ENCODE assay signal across 21 cellular contexts in genomic region chr1:29410476-29410875, GRCh38.
DNase-seq lines count a peak whose midpoint lies in the region; ATAC-seq and TF ChIP-seq lines count a peak whose summit lies in the region.
"Had no signal": no experiment of that assay in that cellular context is flagged by ENCODE, and none has a peak within 500 bp of the region (broad histone marks: within the 10 kb centered on the region; RNA-seq: fewer than 3 reads in every experiment).

No MANE protein-coding gene starts in this region.

- no peaks in the 10 kb centered on the region for H3K27me3 ChIP-seq in endodermal cell (ENCODE audit: control insufficient read depth, insufficient read depth, low read length, poor library complexity, severe bottlenecking)
- H3K27me3 ChIP-seq: colonic mucosa had no signal

- no peak for TF ChIP-seq CTCF in endodermal cell (conservative IDR thresholded peaks at IDR 0.05)

- no peaks in the 10 kb centered on the region for H3K9me3 ChIP-seq in endodermal cell (ENCODE audit: control insufficient read depth, low read length)
- H3K9me3 ChIP-seq: colonic mucosa had no signal

- ATAC-seq in GM21825 (IDR thresholded peaks at IDR 0.05; ENCODE audit: unreplicated experiment), result no peak
- ATAC-seq: K562 had no signal

- H3K4me1 ChIP-seq in endodermal cell (ENCODE audit: control insufficient read depth, insufficient read depth, low read length), result no peaks in the 10 kb centered on the region
- H3K4me1 ChIP-seq: colonic mucosa had no signal

- no peak overlapping the region for H3K4me3 ChIP-seq in endodermal cell (ENCODE audit: low read length)
- H3K4me3 ChIP-seq: colonic mucosa, K562 had no signal

- DNase-seq in DMS53 (lab: John Stamatoyannopoulos, UW) (peak; percentile 98), NCI-H1694 (lab: John Stamatoyannopoulos, UW) (peak; percentile 58), NCI-H510A treated with DMSO at 0.1 percent for 48 hours (lab: John Stamatoyannopoulos, UW) (peak; percentile 83), endodermal cell (peak; percentile 36), pons (ENCODE audit: low spot score) (no peak)
- DNase-seq in activated T-cell treated with anti-CD3 and anti-CD28 coated beads, Interleukin-2, amount 50 U/mL, for 24 hours, result no peak
- no peak for DNase-seq in stimulated activated naive CD4-positive, alpha-beta T cell (lab: John Stamatoyannopoulos, UW)
- DNase-seq: activated CD4-positive, CD25-positive, alpha-beta regulatory T cell; activated effector memory CD4-positive, alpha-beta T cell treated with anti-CD3 and anti-CD28 coated beads, Interleukin-2, amount 50 U/mL, for 16 hours; aorta; CD4-positive, alpha-beta memory T cell; colonic mucosa; erythroblast; GF-D8; immature natural killer cell; mesenchymal stem cell; NCI-H1048; stimulated activated CD4-positive, alpha-beta T cell treated with anti-CD3 and anti-CD28 coated beads, Interleukin-15, amount 100 ng/mL, for 24 hours had no signal

- H3K27me3 Mint-ChIP-seq in endodermal cell (ENCODE audit: insufficient read depth), result peaks cover 6% of the 10 kb centered on the region
- peaks cover 25% of the 10 kb centered on the region for H3K27me3 Mint-ChIP-seq in activated T-cell treated with anti-CD3 and anti-CD28 coated beads, Interleukin-2, amount 50 U/mL, for 24 hours

- H3K36me3 Mint-ChIP-seq in endodermal cell (ENCODE audit: low read depth), result no peaks in the 10 kb centered on the region
- no peaks in the 10 kb centered on the region for H3K36me3 Mint-ChIP-seq in activated T-cell treated with anti-CD3 and anti-CD28 coated beads, Interleukin-2, amount 50 U/mL, for 24 hours (ENCODE audit: low read depth)
- H3K36me3 Mint-ChIP-seq: CD4-positive, alpha-beta memory T cell; immature natural killer cell had no signal

- no peak overlapping the region for H3K4me3 Mint-ChIP-seq in endodermal cell
- no peak overlapping the region for H3K4me3 Mint-ChIP-seq in activated T-cell treated with anti-CD3 and anti-CD28 coated beads, Interleukin-2, amount 50 U/mL, for 24 hours
- H3K4me3 Mint-ChIP-seq: CD4-positive, alpha-beta memory T cell; immature natural killer cell; nephron had no signal

- no peak overlapping the region for H3K27ac Mint-ChIP-seq in endodermal cell
- H3K27ac Mint-ChIP-seq in activated T-cell treated with anti-CD3 and anti-CD28 coated beads, Interleukin-2, amount 50 U/mL, for 24 hours, result no peak overlapping the region
- H3K27ac Mint-ChIP-seq: CD4-positive, alpha-beta memory T cell; immature natural killer cell; nephron had no signal

- H3K9me3 Mint-ChIP-seq in endodermal cell, result peaks cover 4% of the 10 kb centered on the region
- H3K9me3 Mint-ChIP-seq in activated T-cell treated with anti-CD3 and anti-CD28 coated beads, Interleukin-2, amount 50 U/mL, for 24 hours, result no peaks in the 10 kb centered on the region
- H3K9me3 Mint-ChIP-seq: immature natural killer cell had no signal

- H3K27ac ChIP-seq in endodermal cell (ENCODE audit: low read depth, low read length), result no peak overlapping the region
- H3K27ac ChIP-seq: colonic mucosa had no signal

- WGBS in endodermal cell (ENCODE audit: insufficient coverage in 1 of 2, insufficient read length in 1 of 2), 2 experiments, result 90 to 93% methylated on average over 6 of the region's 6 CpGs

- peaks cover 7% of the 10 kb centered on the region for H3K4me1 Mint-ChIP-seq in endodermal cell
- no peaks in the 10 kb centered on the region for H3K4me1 Mint-ChIP-seq in activated T-cell treated with anti-CD3 and anti-CD28 coated beads, Interleukin-2, amount 50 U/mL, for 24 hours (ENCODE audit: low read depth)
- H3K4me1 Mint-ChIP-seq: CD4-positive, alpha-beta memory T cell; immature natural killer cell had no signal

- H3K36me3 ChIP-seq in endodermal cell (ENCODE audit: control insufficient read depth, insufficient read depth, low read length), result no peaks in the 10 kb centered on the region
- H3K36me3 ChIP-seq: colonic mucosa had no signal

- no peak overlapping the region for H3K9ac ChIP-seq in endodermal cell (ENCODE audit: extremely low read depth, low read length, poor library complexity, severe bottlenecking)

Comparison
In these comparisons a context has a peak if more than half of its experiments do, and no peak if none do; other contexts are left out.
1. DNase-seq: peak in DMS53 (single experiment), NCI-H1694 (single experiment), NCI-H510A treated with DMSO at 0.1 percent for 48 hours (single experiment) and endodermal cell (single experiment); none in activated T-cell treated with anti-CD3 and anti-CD28 coated beads, Interleukin-2, amount 50 U/mL, for 24 hours (single experiment), pons (single experiment) and stimulated activated naive CD4-positive, alpha-beta T cell (0 of 6).